8 cellular contexts compared by ENCODE assay signal in genomic region chr3:39809181-39809994, GRCh38. TPM values are rescaled to one million over a fixed set of nuclear protein-coding genes. Genes with fewer than 3 reads are reported as not detected.
DNase-seq lines count a peak whose midpoint lies in the region; ATAC-seq, FAIRE-seq and TF ChIP-seq lines count a peak whose summit lies in the region.

Gene MYRIP, plus strand, starts transcription at chr3:39809609. Its CDS starts 91,208 bp downstream, at chr3:39900817.

- H3K27ac Mint-ChIP-seq in activated T-cell treated with anti-CD3 and anti-CD28 coated beads, Interleukin-2, amount 50 U/mL, for 72 hours = no peak within 1 kb of the TSS

- H3K27me3 ChIP-seq in heart right ventricle = peaks cover 0 to 56% (median 32%) of the 10 kb centered on the region in 7 donors
- no peaks in the 10 kb centered on the region for H3K27me3 ChIP-seq in pancreas

- intact Hi-C loops in heart right ventricle (cut with DNase I) = no loop called here
- intact Hi-C loops in pancreas (cut with DNase I) = no loop called here

- TF ChIP-seq CTCF in GM12865 (IDR thresholded peaks at IDR 0.05; ENCODE audit: insufficient read depth, low read depth, low read length, missing control alignments) (no peak), heart right ventricle (IDR thresholded peaks at IDR 0.05) (no peak), pancreas (IDR thresholded peaks at IDR 0.05) (no peak)

- H3K9me3 ChIP-seq in heart right ventricle (no peaks in the 10 kb centered on the region), pancreas (no peaks in the 10 kb centered on the region)

- peaks cover 6 to 20% (median 15%) of the 10 kb centered on the region in 9 donors for H3K4me1 ChIP-seq in heart right ventricle
- peaks cover 4 to 7% (median 6%) of the 10 kb centered on the region in 3 donors for H3K4me1 ChIP-seq in pancreas

- H3K36me3 Mint-ChIP-seq in activated T-cell treated with anti-CD3 and anti-CD28 coated beads, Interleukin-2, amount 50 U/mL, for 72 hours (ENCODE audit: insufficient read depth in 2 of 2) = peaks cover 0 to 6% of the 10 kb centered on the region in 2 donors

- H3K27ac ChIP-seq in heart right ventricle (peak within 1 kb of the TSS in 1 of 10 donors; percentile 4), pancreas (peak within 1 kb of the TSS; percentile 26 to 66 (median 47))

- no peaks in the 10 kb centered on the region for H3K9me3 Mint-ChIP-seq in activated T-cell treated with anti-CD3 and anti-CD28 coated beads, Interleukin-2, amount 50 U/mL, for 72 hours

- WGBS in heart right ventricle, 2 donors = 0 to 2% methylated on average over 92 to 101 of the region's 103 CpGs
- 0 to 1% methylated on average over 65 to 103 of the region's 103 CpGs for WGBS in pancreas, 2 donors

- ATAC-seq in HG02759 (IDR thresholded peaks at IDR 0.05; ENCODE audit: unreplicated experiment) = peak; percentile 91
- peak; percentile 68 to 70 for ATAC-seq in activated T-cell treated with anti-CD3 and anti-CD28 coated beads, Interleukin-2, amount 50 U/mL, for 72 hours (replicated peaks in 1 of 2)
- peak; percentile 77 to 94 (median 84) for ATAC-seq in heart right ventricle
- ATAC-seq in pancreas = peak; percentile 86 to 94 (median 91)

- DNase-seq in 8988T (peak; percentile 83), GM12865 (ENCODE audit: low read depth) (peak; percentile 28), NCI-H2029 (lab: John Stamatoyannopoulos, UW) (peak; percentile 85), heart right ventricle (peak; percentile 20 to 60), pancreas (peak; percentile 84 to 95 (median 91)), A172 (ENCODE audit: low spot score) (no peak)
- peak in 1 of 2 donors; percentile 18 for DNase-seq in activated T-cell treated with anti-CD3 and anti-CD28 coated beads, Interleukin-2, amount 50 U/mL, for 72 hours

- peaks cover 71% of the 10 kb centered on the region for H3K27me3 Mint-ChIP-seq in activated T-cell treated with anti-CD3 and anti-CD28 coated beads, Interleukin-2, amount 50 U/mL, for 72 hours (ENCODE audit: low read depth)

- FAIRE-seq in pancreas (lab: Jason Lieb, UNC) = no peak

- H3K4me3 Mint-ChIP-seq in activated T-cell treated with anti-CD3 and anti-CD28 coated beads, Interleukin-2, amount 50 U/mL, for 72 hours = peak within 1 kb of the TSS; percentile 84 to 85

- H3K4me3 ChIP-seq in GM12865 (ENCODE audit: low read depth, low read length) = no peak within 1 kb of the TSS
- peak within 1 kb of the TSS; percentile 35 to 73 (median 58) for H3K4me3 ChIP-seq in heart right ventricle
- peak within 1 kb of the TSS; percentile 26 to 85 (median 70) for H3K4me3 ChIP-seq in pancreas

- H3K4me1 Mint-ChIP-seq in activated T-cell treated with anti-CD3 and anti-CD28 coated beads, Interleukin-2, amount 50 U/mL, for 72 hours (ENCODE audit: low read depth) = peaks cover 19% of the 10 kb centered on the region

- no peaks in the 10 kb centered on the region for H3K36me3 ChIP-seq in heart right ventricle
- H3K36me3 ChIP-seq in pancreas = no peaks in the 10 kb centered on the region

RNA-seq across cellular contexts. Expression of gene MYRIP, which starts in this region (rescaled TPM):
- not detected for total RNA-seq in activated T-cell treated with anti-CD3 and anti-CD28 coated beads, Interleukin-2, amount 50 U/mL, for 72 hours
- total RNA-seq in heart right ventricle (1 to 10 TPM in 8 of 10 donors, under 1 TPM in 2; 0.45 to 2.7 (median 1.3) TPM), pancreas (10 to 100 TPM in 1 of 6 donors, 1 to 10 TPM in 5; 6.9 to 11.2 (median 8.7) TPM)
- polyA plus RNA-seq in heart right ventricle (under 1 TPM; 0.51 to 0.52 TPM), pancreas (1 to 10 TPM; 1.4 to 2.5 TPM)
- total RNA-seq in A172 (2014; rRNA removed; shearing (Covaris generic)) = not detected in 2 replicates

Comparison
In these comparisons a context has a peak if more than half of its experiments do, and no peak if none do; other contexts are left out.
1. Peak in ATAC-seq in activated T-cell treated with anti-CD3 and anti-CD28 coated beads, Interleukin-2, amount 50 U/mL, for 72 hours; RNA of the gene not detected or under 1 TPM.